14 cellular contexts compared by ENCODE assay signal in the genomic region with DNA sequence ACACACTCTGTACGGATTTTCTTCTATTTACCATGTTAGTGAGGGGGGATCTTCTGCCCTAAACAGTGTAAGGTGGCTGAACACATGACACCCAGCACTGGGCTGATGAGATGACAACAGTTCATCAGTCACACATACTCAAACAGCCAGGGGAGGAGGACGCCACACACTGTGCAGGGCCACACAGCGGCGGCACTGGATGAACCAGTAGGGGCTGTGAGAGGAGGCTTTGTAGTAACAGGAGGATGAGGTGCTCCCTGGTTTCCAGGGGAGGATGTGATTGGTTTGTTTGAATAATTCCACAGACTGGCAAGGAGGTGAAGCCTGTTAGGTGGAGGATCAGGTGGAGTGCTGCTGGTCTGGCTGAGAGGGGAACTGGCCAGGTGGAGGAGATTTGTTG. TPM values are rescaled to one million over a fixed set of nuclear protein-coding genes. Genes with fewer than 3 reads are reported as not detected.
A peak's percentile ranks its signal among the peaks of the same experiment; 100 is the strongest.
DNase-seq lines count a peak whose midpoint lies in the region; ATAC-seq, FAIRE-seq and TF ChIP-seq lines count a peak whose summit lies in the region.
"Had no signal": no experiment of that assay in that cellular context is flagged by ENCODE, and none has a peak within 500 bp of the region (broad histone marks: within the 10 kb centered on the region; RNA-seq: fewer than 3 reads in every experiment).

No MANE protein-coding gene starts in this region.

- H3K27me3 ChIP-seq in mesenchymal stem cell (ENCODE audit: control insufficient read depth in 1 of 2, insufficient read depth in 1 of 2, low read length in 2 of 2), result peaks cover 41 to 56% of the 10 kb centered on the region in 2 experiments
- H3K27me3 ChIP-seq: BLaER1 treated with 17β-estradiol and CSF1 and Interleukin-3, amounts not matched to agents 10 nM and 100 nM had no signal

- H2BK15ac ChIP-seq in mesenchymal stem cell (ENCODE audit: low read depth, poor library complexity, severe bottlenecking), result peak overlapping the region; percentile 20

- no peak for TF ChIP-seq EP300 in A549 (IDR thresholded peaks at IDR 0.05)

- no peak overlapping the region for H2AK5ac ChIP-seq in mesenchymal stem cell (ENCODE audit: low read length, severe bottlenecking)

- no peak overlapping the region for H2BK12ac ChIP-seq in mesenchymal stem cell (ENCODE audit: low read length in 2 of 2)

- POLR2A ChIA-PET in A549 (lab: Yijun Ruan, JAX), result no interaction called here

- WGBS in A549 (ENCODE audit: missing lambda C conversion rate), result 0% methylated on average over 1 of the region's 4 CpGs
- WGBS in mesenchymal stem cell, result 78% methylated on average over 4 of the region's 4 CpGs

- no peak for TF ChIP-seq POLR2A in A549 (IDR thresholded peaks at IDR 0.05; ENCODE audit: low read length)

- H2BK120ac ChIP-seq in mesenchymal stem cell (ENCODE audit: low read depth, low read length), result no peak overlapping the region

- H4K91ac ChIP-seq in mesenchymal stem cell (ENCODE audit: low read length), result no peak overlapping the region

- H3K36me3 ChIP-seq in mesenchymal stem cell (ENCODE audit: control insufficient read depth in 1 of 2, insufficient read depth in 2 of 2, low read depth in 1 of 2, low read length in 2 of 2), result no peaks in the 10 kb centered on the region
- H3K36me3 ChIP-seq: BLaER1 treated with 17β-estradiol and CSF1 and Interleukin-3, amounts not matched to agents 10 nM and 100 nM had no signal

- no peak overlapping the region for H2AFZ ChIP-seq in mesenchymal stem cell (ENCODE audit: low read depth, low read length)

- H3K18ac ChIP-seq in mesenchymal stem cell (ENCODE audit: low read depth in 1 of 2, low read length in 2 of 2), result no peak overlapping the region

- H2BK5ac ChIP-seq in mesenchymal stem cell (ENCODE audit: low read depth, low read length, poor library complexity, severe bottlenecking), result no peak overlapping the region

- H3K4me1 ChIP-seq in A549 (no peaks in the 10 kb centered on the region), mesenchymal stem cell (ENCODE audit: control insufficient read depth, insufficient read depth, low read depth, low read length) (peaks cover 5% of the 10 kb centered on the region)

- H3K9me3 ChIP-seq in A549, result no peaks in the 10 kb centered on the region
- peaks cover 8% of the 10 kb centered on the region for H3K9me3 ChIP-seq in mesenchymal stem cell (ENCODE audit: control insufficient read depth, low read length)

- H3K4me3 ChIP-seq in A549 (no peak overlapping the region), mesenchymal stem cell (ENCODE audit: insufficient read depth in 1 of 2, low read depth in 1 of 2, low read length in 2 of 2) (no peak overlapping the region)
- H3K4me3 ChIP-seq: BLaER1 treated with 17β-estradiol and CSF1 and Interleukin-3, amounts not matched to agents 10 nM and 100 nM had no signal

- TF ChIP-seq CTCF in A549 (IDR thresholded peaks at IDR 0.05), result no peak

- H3K4me2 ChIP-seq in A549 (no peak overlapping the region), mesenchymal stem cell (ENCODE audit: low read length, poor library complexity, severe bottlenecking) (no peak overlapping the region)
- H3K4me2 ChIP-seq: BLaER1 treated with 17β-estradiol and CSF1 and Interleukin-3, amounts not matched to agents 10 nM and 100 nM had no signal

- no peak overlapping the region for H3K4ac ChIP-seq in mesenchymal stem cell (ENCODE audit: low read depth in 1 of 2, low read length in 2 of 2)

- TF ChIP-seq RAD21 in A549 (conservative IDR thresholded peaks at IDR 0.05 in 1 of 2, IDR thresholded peaks at IDR 0.05 in 1 of 2), result no peak

- DNase-seq in NCI-H82 (lab: John Stamatoyannopoulos, UW), result peak; percentile 15
- no peak for DNase-seq in NCI-H82 treated with DMSO at 0.1 percent for 48 hours (lab: John Stamatoyannopoulos, UW; ENCODE audit: unreplicated experiment)
- no peak for DNase-seq in A549 (ENCODE audit: low read depth in 1 of 2, low spot score in 1 of 2)
- peak; percentile 12 for DNase-seq in NCI-H510A (lab: John Stamatoyannopoulos, UW)
- DNase-seq in mesenchymal stem cell, result no peak
- DNase-seq: 8988T; ACHN; CD4-positive, CD25-positive, alpha-beta regulatory T cell; DMS53 had no signal

- FAIRE-seq in A549 (lab: Jason Lieb, UNC), result no peak
- FAIRE-seq: H54 had no signal

- no peak overlapping the region for H4K8ac ChIP-seq in mesenchymal stem cell (ENCODE audit: low read length)

- H3K79me1 ChIP-seq in mesenchymal stem cell (replicated peaks; ENCODE audit: low read length, poor library complexity, severe bottlenecking), result no peaks in the 10 kb centered on the region

- H3K27ac ChIP-seq in A549 (no peak overlapping the region), mesenchymal stem cell (ENCODE audit: low read length, poor library complexity, severe bottlenecking) (no peak overlapping the region)
- H3K27ac ChIP-seq: BLaER1 treated with 17β-estradiol and CSF1 and Interleukin-3, amounts not matched to agents 10 nM and 100 nM had no signal

- CTCF ChIA-PET in A549 (lab: Yijun Ruan, JAX), result no interaction called here

- ATAC-seq in A549 (peak; percentile 37 to 51; a peak in 2 of 6 replicates), HG03571 (IDR thresholded peaks at IDR 0.05; ENCODE audit: unreplicated experiment) (no peak), HG03439 (IDR thresholded peaks at IDR 0.05; ENCODE audit: unreplicated experiment) (no peak)
- ATAC-seq: HCT116 had no signal

- no peak overlapping the region for H3K9ac ChIP-seq in mesenchymal stem cell (ENCODE audit: low read length)
- H3K9ac ChIP-seq: BLaER1 treated with 17β-estradiol and CSF1 and Interleukin-3, amounts not matched to agents 10 nM and 100 nM had no signal

- H3K14ac ChIP-seq in mesenchymal stem cell (ENCODE audit: low read length in 2 of 2), result no peak overlapping the region

- no peak overlapping the region for H3K23ac ChIP-seq in mesenchymal stem cell (ENCODE audit: low read length in 2 of 2)

TF ChIP-seq in A549, 52 proteins besides CTCF, POLR2A, EP300 and RAD21 (continues in another document):
- TF ChIP-seq NPAS2 (CRISPR knock-in tag; IDR thresholded peaks at IDR 0.05; ENCODE audit: borderline replicate concordance) (no peak), RARB (CRISPR knock-in tag; IDR thresholded peaks at IDR 0.05) (no peak), REST (IDR thresholded peaks at IDR 0.05) (no peak), MYC (IDR thresholded peaks at IDR 0.05; ENCODE audit: borderline replicate concordance, low read length) (no peak), NR3C1 (IDR thresholded peaks at IDR 0.05) (no peak), KDM1A (IDR thresholded peaks at IDR 0.05; ENCODE audit: low read depth) (no peak), EHMT2 (IDR thresholded peaks at IDR 0.05; ENCODE audit: low read depth) (no peak), ZNF302 (CRISPR knock-in tag; IDR thresholded peaks at IDR 0.05) (no peak)
- TF ChIP-seq, protein P1, sequence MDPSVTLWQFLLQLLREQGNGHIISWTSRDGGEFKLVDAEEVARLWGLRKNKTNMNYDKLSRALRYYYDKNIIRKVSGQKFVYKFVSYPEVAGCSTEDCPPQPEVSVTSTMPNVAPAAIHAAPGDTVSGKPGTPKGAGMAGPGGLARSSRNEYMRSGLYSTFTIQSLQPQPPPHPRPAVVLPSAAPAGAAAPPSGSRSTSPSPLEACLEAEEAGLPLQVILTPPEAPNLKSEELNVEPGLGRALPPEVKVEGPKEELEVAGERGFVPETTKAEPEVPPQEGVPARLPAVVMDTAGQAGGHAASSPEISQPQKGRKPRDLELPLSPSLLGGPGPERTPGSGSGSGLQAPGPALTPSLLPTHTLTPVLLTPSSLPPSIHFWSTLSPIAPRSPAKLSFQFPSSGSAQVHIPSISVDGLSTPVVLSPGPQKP (IDR thresholded peaks at IDR 0.05; ENCODE audit: low read depth, low read length), result no peak
- TF ChIP-seq, protein P2, sequence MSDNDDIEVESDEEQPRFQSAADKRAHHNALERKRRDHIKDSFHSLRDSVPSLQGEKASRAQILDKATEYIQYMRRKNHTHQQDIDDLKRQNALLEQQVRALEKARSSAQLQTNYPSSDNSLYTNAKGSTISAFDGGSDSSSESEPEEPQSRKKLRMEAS (IDR thresholded peaks at IDR 0.05), result no peak

RNA-seq across cellular contexts. Expression of gene GTF3A, which starts 16.3 kb away (rescaled TPM):
- polyA plus RNA-seq in A549 (2011; rRNA removed) (125 and 132 TPM in 2 replicates), A549 (2017; fragmentation: RNase III; extraction: RNeasy Plus Mini Kit Qiagen cat#74134 plus additional on column Dnase treatment) (93.1 to 99.6 TPM (median 93.4 TPM) in 3 replicates)
- polyA plus RNA-seq in A549 (2012; cell fraction: cytosol; rRNA removed), result 70.0 and 94.7 TPM in 2 replicates
- 45.4 and 53.6 TPM in 2 replicates for polyA plus RNA-seq in A549 (2012; cell fraction: nucleus; rRNA removed)
- 38.5 and 41.4 TPM in 2 replicates for polyA minus RNA-seq in A549 (2011; rRNA and poly(A)+ RNA removed)
- 106 TPM for polyA plus RNA-seq in mesenchymal stem cell (2013, experiment 1 of 2)
- polyA plus RNA-seq in mesenchymal stem cell (2013, experiment 2 of 2), result 107 TPM

RNA-seq across cellular contexts. Expression of gene MTIF3, which starts 42.3 kb away (rescaled TPM):
- polyA plus RNA-seq in A549 (2011; rRNA removed) (50.3 and 61.8 TPM in 2 replicates), A549 (2017; fragmentation: RNase III; extraction: RNeasy Plus Mini Kit Qiagen cat#74134 plus additional on column Dnase treatment) (31.6 to 32.4 TPM (median 31.7 TPM) in 3 replicates)
- 13.5 and 15.6 TPM in 2 replicates for polyA plus RNA-seq in A549 (2012; cell fraction: cytosol; rRNA removed)
- polyA plus RNA-seq in A549 (2012; cell fraction: nucleus; rRNA removed), result 4.6 and 6.8 TPM in 2 replicates
- 7.8 and 12.4 TPM in 2 replicates for polyA minus RNA-seq in A549 (2011; rRNA and poly(A)+ RNA removed)
- 104 TPM for polyA plus RNA-seq in mesenchymal stem cell (2013, experiment 1 of 2)
- 101 TPM for polyA plus RNA-seq in mesenchymal stem cell (2013, experiment 2 of 2)

Comparison
In these comparisons a context has a peak if more than half of its experiments do, and no peak if none do; other contexts are left out.
1. DNase-seq: peak in NCI-H82 (single experiment) and NCI-H510A (single experiment); none in NCI-H82 treated with DMSO at 0.1 percent for 48 hours (single experiment), A549 (0 of 2) and mesenchymal stem cell (single experiment).
2. ATAC-seq: peak in A549 (2 of 2); none in HG03571 (single experiment) and HG03439 (single experiment).